Comparison of ENCODE assay signal across 1 cellular context in the genomic region with DNA sequence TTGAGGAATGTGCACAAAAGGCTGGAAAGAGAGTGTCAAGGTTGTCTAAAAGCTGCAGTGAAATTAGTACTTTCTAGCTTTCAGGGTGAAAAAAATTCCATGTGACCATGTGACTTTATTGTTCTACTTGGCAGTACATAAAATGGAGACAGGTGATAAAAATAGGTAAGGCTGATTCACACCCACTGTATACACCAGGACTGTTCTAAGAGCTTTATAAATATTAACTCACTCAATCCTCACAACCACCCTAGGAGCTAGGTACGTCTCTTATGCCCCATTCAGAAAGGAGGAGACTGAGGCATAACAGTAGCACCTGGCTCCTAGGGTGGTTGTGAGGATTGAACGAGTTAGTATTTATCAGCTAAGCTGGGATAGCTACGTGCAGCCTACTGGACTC.
TF ChIP-seq lines count a peak whose summit lies in the region.

No MANE protein-coding gene starts in this region.

TF ChIP-seq in IMR-90, 13 proteins besides CTCF, POLR2A, EP300 and RAD21 (continued from another document):
- no peak for TF ChIP-seq RFX5 (IDR thresholded peaks at IDR 0.05; ENCODE audit: low read depth, low read length)
- no peak for TF ChIP-seq BHLHE40 (IDR thresholded peaks at IDR 0.05; ENCODE audit: low read depth, low read length)
- no peak for TF ChIP-seq NFE2L2 (IDR thresholded peaks at IDR 0.05; ENCODE audit: low read depth, low read length)
- TF ChIP-seq CEBPB (IDR thresholded peaks at IDR 0.05; ENCODE audit: low read depth, low read length): no peak
- TF ChIP-seq RCOR1 (IDR thresholded peaks at IDR 0.05; ENCODE audit: insufficient replicate concordance, low read length): no peak
- TF ChIP-seq CHD1 (IDR thresholded peaks at IDR 0.05; ENCODE audit: low read depth, low read length): no peak
- TF ChIP-seq FOS (IDR thresholded peaks at IDR 0.05; ENCODE audit: low read depth, low read length): no peak
- TF ChIP-seq MXI1 (IDR thresholded peaks at IDR 0.05; ENCODE audit: borderline replicate concordance, low read depth, low read length): no peak
- no peak for TF ChIP-seq MAFK (IDR thresholded peaks at IDR 0.05; ENCODE audit: low read depth, low read length)
- TF ChIP-seq MAZ (IDR thresholded peaks at IDR 0.05; ENCODE audit: borderline replicate concordance, low read depth, low read length): no peak
